8 cellular contexts compared by ENCODE assay signal in the genomic region with DNA sequence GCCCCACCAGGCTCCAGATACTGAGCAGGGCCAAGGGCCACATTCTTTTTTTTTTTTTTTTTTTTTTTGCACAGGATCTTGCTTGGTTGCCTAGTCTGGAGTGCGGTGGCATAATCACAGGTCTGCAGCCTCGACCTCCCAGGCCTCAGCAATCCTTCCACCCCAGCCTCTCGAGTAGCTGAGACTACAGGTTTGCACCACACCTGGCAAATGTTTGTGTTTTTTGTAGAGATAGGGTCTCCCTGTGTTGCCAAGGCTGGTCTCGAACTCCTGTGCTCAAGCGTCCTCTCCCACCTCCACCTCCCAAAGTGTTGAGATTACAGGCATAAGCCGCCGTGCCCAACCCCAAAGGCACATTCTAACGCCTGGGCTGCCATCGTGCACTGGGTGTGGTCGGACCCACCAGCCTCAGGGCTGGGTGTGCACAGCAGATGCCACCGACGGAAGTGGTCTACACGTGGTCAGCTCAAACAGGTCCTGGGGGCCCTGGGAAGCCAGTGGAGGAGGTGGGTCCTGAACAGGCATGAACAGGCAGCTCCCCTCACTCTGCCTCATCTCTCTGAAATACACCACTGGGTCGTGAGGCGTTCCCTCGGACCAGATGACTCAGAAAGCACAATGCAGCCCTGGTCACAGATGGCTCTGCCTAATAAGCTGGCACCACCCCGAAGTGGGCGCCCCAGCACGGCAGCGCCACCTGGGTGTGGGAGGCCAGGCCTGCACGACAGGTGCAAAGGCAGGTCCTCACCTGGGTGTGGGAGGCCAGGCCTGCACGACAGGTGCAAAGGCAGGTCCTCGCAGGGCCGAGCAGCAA. TPM values are rescaled to one million over a fixed set of nuclear protein-coding genes. Genes with fewer than 3 reads are reported as not detected.
DNase-seq lines count a peak whose midpoint lies in the region; ATAC-seq and TF ChIP-seq lines count a peak whose summit lies in the region.
"Had no signal": no experiment of that assay in that cellular context is flagged by ENCODE, and none has a peak within 500 bp of the region (broad histone marks: within the 10 kb centered on the region; RNA-seq: fewer than 3 reads in every experiment).

No MANE protein-coding gene starts in this region.

- no peaks in the 10 kb centered on the region for H3K36me3 ChIP-seq in heart left ventricle
- H3K36me3 ChIP-seq: adrenal gland had no signal

- H3K27ac ChIP-seq in heart left ventricle (no peak overlapping the region), substantia nigra (ENCODE audit: low read depth, low read length, poor library complexity, severe bottlenecking) (no peak overlapping the region)
- H3K27ac ChIP-seq: adrenal gland had no signal

- peaks cover 11 to 62% (median 42%) of the 10 kb centered on the region in 9 donors for H3K27me3 ChIP-seq in heart left ventricle

- no peak overlapping the region for H3K4me3 ChIP-seq in heart left ventricle
- H3K4me3 ChIP-seq: adrenal gland had no signal

- H3K9me3 ChIP-seq in heart left ventricle = peaks cover 0 to 18% (median 0%) of the 10 kb centered on the region in 12 donors
- H3K9me3 ChIP-seq: adrenal gland had no signal

- intact Hi-C loops in heart left ventricle (cut with DNase I) = loop anchor here in 6 of 10 donors (5.0 to 10.0 kb wide), 5 partner anchors 71 to 167 kb away; a partner anchor contains a TSS

- ATAC-seq in heart left ventricle = peak in 3 of 4 donors; percentile 23 to 46 (median 24)
- no peak for ATAC-seq in GM21576 (IDR thresholded peaks at IDR 0.05; ENCODE audit: unreplicated experiment)

- no peak for TF ChIP-seq POLR2A in heart left ventricle (IDR thresholded peaks at IDR 0.05)

- H3K4me1 ChIP-seq in heart left ventricle = peaks cover 0 to 11% (median 6%) of the 10 kb centered on the region in 12 donors
- H3K4me1 ChIP-seq: adrenal gland had no signal

- DNase-seq in GM13976 (ENCODE audit: low spot score) (peak; percentile 61), NCI-H2171 treated with DMSO at 0.1 percent for 48 hours (lab: John Stamatoyannopoulos, UW) (peak; percentile 70), heart left ventricle (no peak), substantia nigra (lab: John Stamatoyannopoulos, UW) (no peak)
- DNase-seq in activated CD8-positive, alpha-beta memory T cell treated with anti-CD3 and anti-CD28 coated beads, Interleukin-2, amount 50 U/mL, for 4 hours = peak; percentile 66
- DNase-seq in stimulated activated CD4-positive, alpha-beta T cell treated with anti-CD3 and anti-CD28 coated beads, Interleukin-4, amount 100 ng/mL, for 24 hours = peak; percentile 46

- peak; percentile 7 for TF ChIP-seq CTCF in GM13976 (IDR thresholded peaks at IDR 0.05; ENCODE audit: borderline replicate concordance, control extremely low read depth, extremely low read depth, insufficient read depth, missing control alignments)
- peak in 1 of 12 donors; percentile 19 for TF ChIP-seq CTCF in heart left ventricle (IDR thresholded peaks at IDR 0.05)

- in situ Hi-C loops in GM13976 (cut with MboI; ENCODE audit: low sequenced_read_pairs, unreplicated experiment) = loop anchor here (10.0 kb wide), 1 partner anchor 119 kb away; no protein-coding TSS in a partner anchor

- WGBS in heart left ventricle, 4 donors = 70 to 80% (median 72%) methylated on average over 24 of the region's 24 CpGs

RNA-seq across cellular contexts. Expression of a gene that starts 5.1 kb away (rescaled TPM):
- 1 to 10 TPM in 2 of 9 donors, under 1 TPM in 5, not detected in 2; 0.28 to 1.9 (median 0.67) TPM for total RNA-seq in heart left ventricle
- polyA plus RNA-seq in heart left ventricle = under 1 TPM; 0.68 to 0.91 TPM

RNA-seq across cellular contexts. Expression of a gene that starts 29.9 kb away (rescaled TPM):
- total RNA-seq in heart left ventricle = 1 to 10 TPM in 5 of 9 donors, under 1 TPM in 4; 0.15 to 2.0 (median 1.0) TPM
- polyA plus RNA-seq in heart left ventricle = under 1 TPM; 0.17 to 0.34 TPM

RNA-seq across cellular contexts. Expression of a gene that starts 43.5 kb away (rescaled TPM):
- total RNA-seq in heart left ventricle = 100 to 1,000 TPM; 144 to 781 (median 214) TPM
- polyA plus RNA-seq in heart left ventricle = 100 to 1,000 TPM; 501 to 873 TPM

RNA-seq across cellular contexts. Expression of a gene that starts 50.3 kb away (rescaled TPM):
- total RNA-seq in heart left ventricle = 100 to 1,000 TPM in 6 of 9 donors, 10 to 100 TPM in 3; 61.3 to 277 (median 127) TPM
- 100 to 1,000 TPM; 158 to 278 TPM for polyA plus RNA-seq in heart left ventricle

RNA-seq across cellular contexts. Expression of a gene that starts 50.6 kb away (rescaled TPM):
- total RNA-seq in heart left ventricle = 10 to 100 TPM; 22.6 to 65.6 (median 30.4) TPM
- polyA plus RNA-seq in heart left ventricle = 100 to 1,000 TPM in 1 of 2 donors, 10 to 100 TPM in 1; 41.2 to 105 TPM

Comparison
In these comparisons a context has a peak if more than half of its experiments do, and no peak if none do; other contexts are left out.
1. DNase-seq: peak in GM13976 (single experiment), NCI-H2171 treated with DMSO at 0.1 percent for 48 hours (single experiment), activated CD8-positive, alpha-beta memory T cell treated with anti-CD3 and anti-CD28 coated beads, Interleukin-2, amount 50 U/mL, for 4 hours (single experiment) and stimulated activated CD4-positive, alpha-beta T cell treated with anti-CD3 and anti-CD28 coated beads, Interleukin-4, amount 100 ng/mL, for 24 hours (single experiment); none in heart left ventricle (0 of 5) and substantia nigra (0 of 49).